ENCODE assay signal across 11 cellular contexts in the genomic region with DNA sequence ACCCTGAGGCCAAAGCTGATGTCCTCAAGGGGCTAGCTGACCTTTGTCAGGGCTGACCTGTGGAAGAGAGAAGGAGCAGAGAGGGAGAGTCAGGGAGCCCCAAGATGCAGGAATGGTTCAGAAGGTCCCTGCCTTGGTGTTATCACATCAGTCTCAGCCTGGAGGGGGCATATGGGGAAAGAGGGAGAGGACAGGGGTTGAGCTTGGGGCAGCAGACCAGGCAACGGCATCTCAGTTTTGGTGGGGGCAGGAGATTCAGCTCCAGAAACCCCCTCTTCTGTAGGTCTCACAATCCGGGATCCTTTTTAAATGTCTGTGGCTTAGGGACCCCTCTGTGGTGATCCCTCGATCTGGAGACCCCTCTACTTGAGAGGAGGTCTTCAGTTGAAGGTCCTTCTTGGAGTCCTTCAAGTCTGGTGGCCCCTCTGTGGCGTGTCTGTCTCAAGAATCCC. TPM values are rescaled to one million over a fixed set of nuclear protein-coding genes. Genes with fewer than 3 reads are reported as not detected.
DNase-seq lines count a peak whose midpoint lies in the region; ATAC-seq and TF ChIP-seq lines count a peak whose summit lies in the region.
"Had no signal": no experiment of that assay in that cellular context is flagged by ENCODE, and none has a peak within 500 bp of the region (broad histone marks: within the 10 kb centered on the region; RNA-seq: fewer than 3 reads in every experiment).

No MANE protein-coding gene starts in this region.

- H3K27ac ChIP-seq in duodenal mucosa (ENCODE audit: low read depth, low read length), result peak overlapping the region; percentile 76
- H3K27ac ChIP-seq in upper lobe of right lung, result peak overlapping the region; percentile 93

- no peak overlapping the region for H3K27ac Mint-ChIP-seq in activated CD4-positive, alpha-beta memory T cell treated with anti-CD3 and anti-CD28 coated beads for 36 hours
- H3K27ac Mint-ChIP-seq: activated CD8-positive, alpha-beta memory T cell treated with anti-CD3 and anti-CD28 coated beads, Interleukin-2, amount 10 ng/mL, durations not matched to agents 7 days and 5 days had no signal

- H3K27me3 Mint-ChIP-seq in activated CD4-positive, alpha-beta memory T cell treated with anti-CD3 and anti-CD28 coated beads for 36 hours, result peaks cover 7% of the 10 kb centered on the region
- H3K27me3 Mint-ChIP-seq: activated CD8-positive, alpha-beta memory T cell treated with anti-CD3 and anti-CD28 coated beads, Interleukin-2, amount 10 ng/mL, durations not matched to agents 7 days and 5 days had no signal

- H3K9ac ChIP-seq in duodenal mucosa (ENCODE audit: low read depth in 1 of 2, low read length in 2 of 2) (peak overlapping the region; percentile 76 to 83), mucosa of stomach (ENCODE audit: low read length) (peak overlapping the region; percentile 88)

- peaks cover 12% of the 10 kb centered on the region for H3K4me1 Mint-ChIP-seq in activated CD4-positive, alpha-beta memory T cell treated with anti-CD3 and anti-CD28 coated beads for 36 hours (ENCODE audit: low read depth)

- POLR2A ChIA-PET in activated CD4-positive, alpha-beta memory T cell treated with anti-CD3 and anti-CD28 coated beads for 36 hours (lab: Charles Lee), result no interaction called here

- intact Hi-C loops in upper lobe of right lung (cut with DNase I), result loop anchor here (10.0 kb wide), 1 partner anchor 52 kb away; no protein-coding TSS in a partner anchor
- intact Hi-C loops in activated CD4-positive, alpha-beta memory T cell treated with anti-CD3 and anti-CD28 coated beads for 36 hours (cut with micrococcal nuclease), result no loop called here

- ATAC-seq in upper lobe of right lung (no peak), GM21619 (IDR thresholded peaks at IDR 0.05; ENCODE audit: unreplicated experiment) (no peak)
- ATAC-seq: activated CD8-positive, alpha-beta memory T cell treated with anti-CD3 and anti-CD28 coated beads, Interleukin-2, amount 10 ng/mL, durations not matched to agents 7 days and 5 days had no signal

- no peak for TF ChIP-seq CTCF in upper lobe of right lung (IDR thresholded peaks at IDR 0.05)

- H3K9me3 ChIP-seq in duodenal mucosa (ENCODE audit: control insufficient read depth in 1 of 2, low read length in 2 of 2), result no peaks in the 10 kb centered on the region
- H3K9me3 ChIP-seq in mucosa of stomach (ENCODE audit: control insufficient read depth, low read length), result no peaks in the 10 kb centered on the region
- H3K9me3 ChIP-seq in upper lobe of right lung, result no peaks in the 10 kb centered on the region

- no peaks in the 10 kb centered on the region for H3K9me3 Mint-ChIP-seq in activated CD4-positive, alpha-beta memory T cell treated with anti-CD3 and anti-CD28 coated beads for 36 hours

- H3K27me3 ChIP-seq in duodenal mucosa (ENCODE audit: control insufficient read depth in 1 of 2, insufficient read depth in 2 of 2, low read length in 2 of 2) (no peaks in the 10 kb centered on the region), mucosa of stomach (ENCODE audit: control insufficient read depth, insufficient read depth, low read length) (no peaks in the 10 kb centered on the region), upper lobe of right lung (no peaks in the 10 kb centered on the region)

- H3K4me3 Mint-ChIP-seq in activated CD4-positive, alpha-beta memory T cell treated with anti-CD3 and anti-CD28 coated beads for 36 hours, result no peak overlapping the region
- H3K4me3 Mint-ChIP-seq: activated CD8-positive, alpha-beta memory T cell treated with anti-CD3 and anti-CD28 coated beads, Interleukin-2, amount 10 ng/mL, durations not matched to agents 7 days and 5 days had no signal

- CTCF ChIA-PET in activated CD4-positive, alpha-beta memory T cell treated with anti-CD3 and anti-CD28 coated beads for 36 hours (lab: Charles Lee), result interaction anchor here (1.4 to 1.7 kb wide), 3 partner anchors 8 to 116 kb away, joined by 5 to 10 read pairs (median 6); no protein-coding TSS in a partner anchor

- peaks cover 2% of the 10 kb centered on the region for H3K36me3 Mint-ChIP-seq in activated CD4-positive, alpha-beta memory T cell treated with anti-CD3 and anti-CD28 coated beads for 36 hours
- H3K36me3 Mint-ChIP-seq: activated CD8-positive, alpha-beta memory T cell treated with anti-CD3 and anti-CD28 coated beads, Interleukin-2, amount 10 ng/mL, durations not matched to agents 7 days and 5 days had no signal

- H3K4me1 ChIP-seq in duodenal mucosa (ENCODE audit: control insufficient read depth in 1 of 2, insufficient read depth in 2 of 2, low read length in 2 of 2) (peaks cover 22 to 24% of the 10 kb centered on the region in 2 donors), mucosa of stomach (ENCODE audit: control insufficient read depth, insufficient read depth, low read length) (peaks cover 30% of the 10 kb centered on the region), upper lobe of right lung (peaks cover 33% of the 10 kb centered on the region)

- no peaks in the 10 kb centered on the region for H3K36me3 ChIP-seq in duodenal mucosa (ENCODE audit: control insufficient read depth in 1 of 2, insufficient read depth in 2 of 2, low read length in 2 of 2)
- no peaks in the 10 kb centered on the region for H3K36me3 ChIP-seq in mucosa of stomach (ENCODE audit: control insufficient read depth, insufficient read depth, low read length)
- no peaks in the 10 kb centered on the region for H3K36me3 ChIP-seq in upper lobe of right lung

- peak overlapping the region; percentile 63 to 76 for H3K4me3 ChIP-seq in duodenal mucosa (ENCODE audit: low read depth in 1 of 2, low read length in 2 of 2)
- H3K4me3 ChIP-seq in mucosa of stomach (ENCODE audit: low read length), result peak overlapping the region; percentile 38
- peak overlapping the region; percentile 62 for H3K4me3 ChIP-seq in upper lobe of right lung

- peak; percentile 33 for DNase-seq in activated effector memory CD4-positive, alpha-beta T cell treated with anti-CD3 and anti-CD28 coated beads, Interleukin-2, amount 50 U/mL, for 16 hours
- DNase-seq in activated effector memory CD4-positive, alpha-beta T cell treated with Interleukin-2 at 50 U/mL for 16 hours, result no peak
- no peak for DNase-seq in upper lobe of right lung
- no peak for DNase-seq in activated CD4-positive, alpha-beta memory T cell treated with anti-CD3 and anti-CD28 coated beads for 36 hours
- DNase-seq in EL, result no peak
- DNase-seq: activated CD8-positive, alpha-beta memory T cell treated with anti-CD3 and anti-CD28 coated beads, Interleukin-2, amount 10 ng/mL, durations not matched to agents 7 days and 5 days; NK-92 treated with Interleukin-12 subunit alpha and Interleukin-12 subunit beta, amount 100 ng/mL, for 24 hours had no signal

RNA-seq across cellular contexts. Expression of a gene that starts 0.8 kb away (rescaled TPM):
- 76.1 TPM for total RNA-seq in upper lobe of right lung
- total RNA-seq in activated CD4-positive, alpha-beta memory T cell treated with anti-CD3 and anti-CD28 coated beads for 36 hours, result 10 to 100 TPM; 11.6 to 13.6 TPM

RNA-seq across cellular contexts. Expression of a gene that starts 1.7 kb away (rescaled TPM):
- total RNA-seq in upper lobe of right lung, result not detected
- not detected for total RNA-seq in activated CD4-positive, alpha-beta memory T cell treated with anti-CD3 and anti-CD28 coated beads for 36 hours
- total RNA-seq: activated CD8-positive, alpha-beta memory T cell treated with anti-CD3 and anti-CD28 coated beads, Interleukin-2, amount 10 ng/mL, durations not matched to agents 7 days and 5 days had no signal

RNA-seq across cellular contexts. Expression of a gene that starts 7.4 kb away (rescaled TPM):
- total RNA-seq in upper lobe of right lung, result 63.5 TPM
- total RNA-seq in activated CD4-positive, alpha-beta memory T cell treated with anti-CD3 and anti-CD28 coated beads for 36 hours, result 10 to 100 TPM; 92.5 to 94.7 TPM

RNA-seq across cellular contexts. Expression of a gene that starts 10.4 kb away (rescaled TPM):
- 112 TPM for total RNA-seq in upper lobe of right lung
- under 1 TPM; 0.26 to 0.46 TPM for total RNA-seq in activated CD4-positive, alpha-beta memory T cell treated with anti-CD3 and anti-CD28 coated beads for 36 hours
- total RNA-seq: activated CD8-positive, alpha-beta memory T cell treated with anti-CD3 and anti-CD28 coated beads, Interleukin-2, amount 10 ng/mL, durations not matched to agents 7 days and 5 days; frontal cortex had no signal

RNA-seq across cellular contexts. Expression of a gene that starts 13.6 kb away (rescaled TPM):
- total RNA-seq in upper lobe of right lung, result 69.6 TPM
- not detected for total RNA-seq in activated CD4-positive, alpha-beta memory T cell treated with anti-CD3 and anti-CD28 coated beads for 36 hours
- total RNA-seq: activated CD8-positive, alpha-beta memory T cell treated with anti-CD3 and anti-CD28 coated beads, Interleukin-2, amount 10 ng/mL, durations not matched to agents 7 days and 5 days had no signal
